In the genomic region with DNA sequence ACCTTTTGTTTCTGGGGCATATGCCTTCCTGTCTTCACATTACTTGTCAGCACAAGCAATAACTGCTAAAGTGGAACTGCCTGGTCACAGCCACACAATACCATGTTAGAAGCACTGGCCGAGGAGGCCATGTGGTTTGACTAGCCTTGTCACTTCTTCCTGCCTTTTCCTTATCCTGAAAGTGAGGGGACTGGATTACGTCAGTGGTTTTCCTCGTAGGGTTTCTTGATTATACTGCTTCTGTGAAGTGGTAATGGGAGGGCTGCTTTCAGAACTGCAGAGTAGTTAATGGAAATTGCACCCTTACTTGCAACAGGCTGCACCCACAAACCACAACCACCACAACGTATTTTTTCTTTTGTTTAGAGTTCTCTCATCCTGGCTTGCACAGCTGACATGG, we compare ENCODE assay signal across 11 cellular contexts.
DNase-seq lines count a peak whose midpoint lies in the region; ATAC-seq and TF ChIP-seq lines count a peak whose summit lies in the region.
"Had no signal": no experiment of that assay in that cellular context is flagged by ENCODE, and none has a peak within 500 bp of the region (broad histone marks: within the 10 kb centered on the region; RNA-seq: fewer than 3 reads in every experiment).

No MANE protein-coding gene starts in this region.

- no peak for TF ChIP-seq CTCF in astrocyte of the spinal cord (IDR thresholded peaks at IDR 0.05; ENCODE audit: low read depth, low read length)

- H3K27me3 Mint-ChIP-seq in T-helper 1 cell treated with Interleukin-12 subunit alpha and Interleukin-12 subunit beta and Interleukin-4 antibody, amounts not matched to agents 30 μg/mL and 1 μg/mL, for 36 hours (ENCODE audit: low read depth) = no peaks in the 10 kb centered on the region

- in situ Hi-C loops in astrocyte of the spinal cord (cut with HindIII; ENCODE audit: low sequenced_read_pairs) = no loop called here

- DNase-seq in NK-92 treated with Interleukin-12 subunit alpha and Interleukin-12 subunit beta, amount 100 ng/mL, for 24 hours (lab: John Stamatoyannopoulos, UW) = peak; percentile 7
- no peak for DNase-seq in NK-92 (lab: John Stamatoyannopoulos, UW; ENCODE audit: unreplicated experiment)
- DNase-seq in astrocyte of the spinal cord (ENCODE audit: low read depth, low spot score) = peak; percentile 27
- DNase-seq in stimulated activated CD4-positive, alpha-beta T cell treated with anti-CD3 and anti-CD28 coated beads, TNF-alpha, amount 100 ng/mL, for 48 hours (ENCODE audit: low read depth in 3 of 3) = peak in 2 of 3 donors; percentile 8 to 12
- no peak for DNase-seq in kidney glomerular epithelial cell (lab: John Stamatoyannopoulos, UW)
- no peak for DNase-seq in NCI-H1092 (lab: John Stamatoyannopoulos, UW)
- DNase-seq: NCI-H2029 treated with DMSO at 0.1 percent for 48 hours had no signal

- peak overlapping the region; percentile 68 for H3K4me3 Mint-ChIP-seq in T-helper 1 cell treated with Interleukin-12 subunit alpha and Interleukin-12 subunit beta and Interleukin-4 antibody, amounts not matched to agents 30 μg/mL and 1 μg/mL, for 36 hours

- H3K4me3 ChIP-seq in astrocyte of the spinal cord (ENCODE audit: low read depth, low read length) = no peak overlapping the region
- H3K4me3 ChIP-seq: prostate gland, tibial nerve had no signal

- H3K36me3 Mint-ChIP-seq in T-helper 1 cell treated with Interleukin-12 subunit alpha and Interleukin-12 subunit beta and Interleukin-4 antibody, amounts not matched to agents 30 μg/mL and 1 μg/mL, for 36 hours (ENCODE audit: low read depth) = peaks cover 40% of the 10 kb centered on the region

- no peaks in the 10 kb centered on the region for H3K9me3 Mint-ChIP-seq in T-helper 1 cell treated with Interleukin-12 subunit alpha and Interleukin-12 subunit beta and Interleukin-4 antibody, amounts not matched to agents 30 μg/mL and 1 μg/mL, for 36 hours

- peak overlapping the region; percentile 90 for H3K27ac Mint-ChIP-seq in T-helper 1 cell treated with Interleukin-12 subunit alpha and Interleukin-12 subunit beta and Interleukin-4 antibody, amounts not matched to agents 30 μg/mL and 1 μg/mL, for 36 hours

- peaks cover 41% of the 10 kb centered on the region for H3K4me1 Mint-ChIP-seq in T-helper 1 cell treated with Interleukin-12 subunit alpha and Interleukin-12 subunit beta and Interleukin-4 antibody, amounts not matched to agents 30 μg/mL and 1 μg/mL, for 36 hours (ENCODE audit: low read depth)

- no peak for ATAC-seq in GM21576 (IDR thresholded peaks at IDR 0.05; ENCODE audit: unreplicated experiment)

Comparison
In these comparisons a context has a peak if more than half of its experiments do, and no peak if none do; other contexts are left out.
1. DNase-seq: peak in NK-92 treated with Interleukin-12 subunit alpha and Interleukin-12 subunit beta, amount 100 ng/mL, for 24 hours (single experiment), astrocyte of the spinal cord (single experiment) and stimulated activated CD4-positive, alpha-beta T cell treated with anti-CD3 and anti-CD28 coated beads, TNF-alpha, amount 100 ng/mL, for 48 hours (2 of 3); none in NK-92 (single experiment), kidney glomerular epithelial cell (single experiment) and NCI-H1092 (single experiment).